Comparison of ENCODE assay signal across 8 cellular contexts in genomic region chr3:177538743-177539730, GRCh38.
A peak's percentile ranks its signal among the peaks of the same experiment; 100 is the strongest.
DNase-seq lines count a peak whose midpoint lies in the region; ATAC-seq and TF ChIP-seq lines count a peak whose summit lies in the region.

No MANE protein-coding gene starts in this region.

- H3K27ac ChIP-seq in DOHH2 (ENCODE audit: low read depth, low read length) (peak overlapping the region; percentile 27), heart left ventricle (peak overlapping the region in 2 of 12 donors; percentile 4 to 40)

- H3K9me2 ChIP-seq in DOHH2 (replicated peaks; ENCODE audit: control insufficient read depth, low read length), result no peaks in the 10 kb centered on the region

- TF ChIP-seq CTCF in DOHH2 (IDR thresholded peaks at IDR 0.05; ENCODE audit: low read depth, low read length, poor library complexity, severe bottlenecking) (no peak), GM20000 (IDR thresholded peaks at IDR 0.05; ENCODE audit: extremely low read depth, missing control alignments) (no peak), heart left ventricle (IDR thresholded peaks at IDR 0.05) (no peak)

- H3K36me3 ChIP-seq in DOHH2 (ENCODE audit: control insufficient read depth, low read length) (no peaks in the 10 kb centered on the region), heart left ventricle (no peaks in the 10 kb centered on the region)

- H3K27me3 ChIP-seq in DOHH2 (ENCODE audit: control insufficient read depth, low read length), result no peaks in the 10 kb centered on the region
- no peaks in the 10 kb centered on the region for H3K27me3 ChIP-seq in heart left ventricle

- DNase-seq in GM20000 (ENCODE audit: low spot score), result peak; percentile 31
- DNase-seq in dermis microvascular lymphatic vessel endothelial cell (ENCODE audit: low read depth in 2 of 2), result peak; percentile 43 to 55
- no peak for DNase-seq in inferior parietal cortex (ENCODE audit: extremely low spot score)
- no peak for DNase-seq in heart left ventricle
- no peak for DNase-seq in cerebellum (ENCODE audit: low spot score)
- DNase-seq in NCI-H526 treated with DMSO at 0.1 percent for 48 hours (lab: John Stamatoyannopoulos, UW), result no peak

- H3K4me1 ChIP-seq in DOHH2 (ENCODE audit: control insufficient read depth, low read length) (peaks cover 20% of the 10 kb centered on the region), heart left ventricle (peaks cover 3 to 31% (median 19%) of the 10 kb centered on the region in 12 donors)

- H3F3A ChIP-seq in DOHH2 (ENCODE audit: control insufficient read depth, insufficient read depth), result no peaks in the 10 kb centered on the region

- H3K9me3 ChIP-seq in DOHH2 (ENCODE audit: control insufficient read depth, insufficient read depth, low read length) (no peaks in the 10 kb centered on the region), heart left ventricle (no peaks in the 10 kb centered on the region)

- H3K4me3 ChIP-seq in DOHH2 (ENCODE audit: low read length) (peak overlapping the region; percentile 44), heart left ventricle (no peak overlapping the region)

- 59 to 70% (median 68%) methylated on average over 9 of the region's 9 CpGs for WGBS in heart left ventricle, 4 donors

- no peaks in the 10 kb centered on the region for H4K20me1 ChIP-seq in DOHH2 (ENCODE audit: control insufficient read depth, insufficient read depth, low read depth, low read length)

- peak overlapping the region; percentile 65 for H3K4me2 ChIP-seq in DOHH2 (ENCODE audit: low read length)

- ATAC-seq in HG03558 (IDR thresholded peaks at IDR 0.05; ENCODE audit: extremely low read depth, unreplicated experiment) (peak; percentile 88), heart left ventricle (no peak)

- H3K79me2 ChIP-seq in DOHH2 (ENCODE audit: control insufficient read depth, low read length), result no peaks in the 10 kb centered on the region

- intact Hi-C loops in heart left ventricle (cut with DNase I), result no loop called here

- TF ChIP-seq POLR2A in heart left ventricle (IDR thresholded peaks at IDR 0.05), result no peak

Comparison
In these comparisons a context has a peak if more than half of its experiments do, and no peak if none do; other contexts are left out.
1. DNase-seq: peak in GM20000 (single experiment) and dermis microvascular lymphatic vessel endothelial cell (2 of 2); none in inferior parietal cortex (single experiment), heart left ventricle (0 of 5), cerebellum (single experiment) and NCI-H526 treated with DMSO at 0.1 percent for 48 hours (single experiment).